Comparison of ENCODE assay signal across 28 cellular contexts in genomic region chr4:149050840-149051239, GRCh38.
"Had no signal": no experiment of that assay in that cellular context is flagged by ENCODE, and none has a peak within 500 bp of the region (broad histone marks: within the 10 kb centered on the region; RNA-seq: fewer than 3 reads in every experiment).

No MANE protein-coding gene starts in this region.

- H3K27ac Mint-ChIP-seq: natural killer cell; stimulated activated effector memory CD8-positive, alpha-beta T cell treated with anti-CD3 and anti-CD28 coated beads, Interleukin-12 subunit alpha, Interleukin-12 subunit beta, amount 100 ng/mL, for 72 hours; type B pancreatic cell had no signal

- DNase-seq: cerebellar nuclear complex; cortex of kidney; dorsolateral prefrontal cortex; effector CD4-positive, alpha-beta T cell; foreskin keratinocyte; glutamatergic neuron; hypothalamus; left cardiac atrium; left lung; mesenchymal stem cell; midbrain; natural killer cell; occipital lobe; ovary; posterior cingulate gyrus; psoas muscle; right cardiac atrium; sigmoid colon; stimulated activated CD4-positive, alpha-beta T cell treated with anti-CD3 and anti-CD28 coated beads, Interleukin-2, amount 100 ng/mL, for 24 hours; stimulated activated CD4-positive, alpha-beta T cell treated with anti-CD3 and anti-CD28 coated beads, Interleukin-4, amount 100 ng/mL, for 24 hours; stimulated activated naive CD4-positive, alpha-beta T cell treated with Interleukin-2 at 50 U/mL for 16 hours; stomach; thyroid gland had no signal

- H3K36me3 ChIP-seq: esophagus muscularis mucosa, gastroesophageal sphincter, left lung, ovary, sigmoid colon, stomach, thyroid gland had no signal

- ATAC-seq: foreskin keratinocyte; gastroesophageal sphincter; left cardiac atrium; left lung; natural killer cell; psoas muscle; right cardiac atrium; stimulated activated effector memory CD8-positive, alpha-beta T cell treated with anti-CD3 and anti-CD28 coated beads, Interleukin-12 subunit alpha, Interleukin-12 subunit beta, amount 100 ng/mL, for 72 hours had no signal

- H3K4me1 Mint-ChIP-seq: natural killer cell; stimulated activated effector memory CD8-positive, alpha-beta T cell treated with anti-CD3 and anti-CD28 coated beads, Interleukin-12 subunit alpha, Interleukin-12 subunit beta, amount 100 ng/mL, for 72 hours had no signal

- H3K4me3 Mint-ChIP-seq: natural killer cell; stimulated activated effector memory CD8-positive, alpha-beta T cell treated with anti-CD3 and anti-CD28 coated beads, Interleukin-12 subunit alpha, Interleukin-12 subunit beta, amount 100 ng/mL, for 72 hours; type B pancreatic cell had no signal

- H3K9me3 Mint-ChIP-seq: type B pancreatic cell had no signal

- H3K27ac ChIP-seq: dorsolateral prefrontal cortex, epithelial cell of prostate, esophagus muscularis mucosa, foreskin keratinocyte, gastroesophageal sphincter, left lung, ovary, psoas muscle, sigmoid colon, stomach, thyroid gland had no signal

- H3K4me1 ChIP-seq: esophagus muscularis mucosa, foreskin keratinocyte, gastroesophageal sphincter, left lung, psoas muscle, stomach had no signal

- H3K36me3 Mint-ChIP-seq: natural killer cell; stimulated activated effector memory CD8-positive, alpha-beta T cell treated with anti-CD3 and anti-CD28 coated beads, Interleukin-12 subunit alpha, Interleukin-12 subunit beta, amount 100 ng/mL, for 72 hours; type B pancreatic cell had no signal

- H3K27me3 ChIP-seq: dorsolateral prefrontal cortex, esophagus muscularis mucosa, foreskin keratinocyte, gastroesophageal sphincter, left lung, ovary, sigmoid colon, stomach, thyroid gland had no signal

- H3K9me3 ChIP-seq: esophagus muscularis mucosa, gastroesophageal sphincter, left lung, ovary, psoas muscle, sigmoid colon, stomach, thyroid gland had no signal

- H3K4me3 ChIP-seq: dorsolateral prefrontal cortex, esophagus muscularis mucosa, gastroesophageal sphincter, left lung, ovary, psoas muscle, sigmoid colon, stomach, thyroid gland had no signal

- H3K27me3 Mint-ChIP-seq: type B pancreatic cell had no signal
